In genomic region chr22:21665047-21665851, GRCh38 we compare ENCODE assay signal across 8 cellular contexts.
A peak's percentile ranks its signal among the peaks of the same experiment; 100 is the strongest.
DNase-seq lines count a peak whose midpoint lies in the region; TF ChIP-seq lines count a peak whose summit lies in the region.

No MANE protein-coding gene starts in this region.

- H2AFZ ChIP-seq in ACC112 (ENCODE audit: low read length, unreplicated experiment) = peak overlapping the region; percentile 50

- H3K27me3 ChIP-seq in ACC112 (ENCODE audit: insufficient read depth, low read length) = no peaks in the 10 kb centered on the region
- peaks cover 4% of the 10 kb centered on the region; the same call in 1 of the 2 replicates for H3K27me3 ChIP-seq in HUES6 (ENCODE audit: control insufficient read depth, insufficient read depth, low read length)
- no peaks in the 10 kb centered on the region for H3K27me3 ChIP-seq in muscle layer of colon (ENCODE audit: control insufficient read depth in 1 of 2, insufficient read depth in 2 of 2, low read length in 2 of 2)

- H3K36me3 ChIP-seq in ACC112 (ENCODE audit: insufficient read depth, low read length) (no peaks in the 10 kb centered on the region), HUES6 (ENCODE audit: control insufficient read depth, insufficient read depth, low read length) (0 out of 2 replicates have a peak, but pooled peaks cover 5% of the 10 kb centered on the region), muscle layer of colon (ENCODE audit: insufficient read depth, low read length) (peaks cover 4% of the 10 kb centered on the region)

- H3K9me3 ChIP-seq in HUES6 (ENCODE audit: control insufficient read depth, insufficient read depth, low read depth, low read length) = no peaks in the 10 kb centered on the region
- H3K9me3 ChIP-seq in muscle layer of colon (ENCODE audit: low read length) = no peaks in the 10 kb centered on the region

- H3K79me2 ChIP-seq in ACC112 (ENCODE audit: control insufficient read depth, insufficient read depth, low read length, unreplicated experiment) = no peaks in the 10 kb centered on the region

- H3K27ac ChIP-seq in ACC112 (ENCODE audit: low read depth, low read length) = peak overlapping the region; percentile 46; the same call in 1 of the 2 replicates
- H3K27ac ChIP-seq in HUES6 (ENCODE audit: low read depth, low read length) = no peak overlapping the region
- H3K27ac ChIP-seq in muscle layer of colon (ENCODE audit: low read depth, low read length) = peak overlapping the region; percentile 88

- no peaks in the 10 kb centered on the region for H3K4me1 ChIP-seq in ACC112 (ENCODE audit: control insufficient read depth, insufficient read depth, low read length, unreplicated experiment)
- no peaks in the 10 kb centered on the region for H3K4me1 ChIP-seq in HUES6 (ENCODE audit: control insufficient read depth, insufficient read depth, low read length)
- H3K4me1 ChIP-seq in muscle layer of colon (ENCODE audit: insufficient read depth, low read length) = peaks cover 7% of the 10 kb centered on the region

- H3K4me3 ChIP-seq in ACC112 (ENCODE audit: low read depth, low read length) (peak overlapping the region; percentile 80), HUES6 (ENCODE audit: low read depth, low read length) (peak overlapping the region; percentile 81), cardiac fibroblast (replicated peaks in 1 of 2; ENCODE audit: low read depth in 2 of 2, low read length in 2 of 2) (peak overlapping the region; percentile 88), muscle layer of colon (ENCODE audit: low read depth in 1 of 2, low read length in 2 of 2) (peak overlapping the region; percentile 68 to 88)

- TF ChIP-seq CTCF in cardiac fibroblast (IDR thresholded peaks at IDR 0.05; ENCODE audit: low read depth, low read length) = no peak

- no peak overlapping the region for H3K9ac ChIP-seq in HUES6 (ENCODE audit: low read length)
- no peak overlapping the region for H3K9ac ChIP-seq in muscle layer of colon (ENCODE audit: low read length)

- DNase-seq in cardiac fibroblast (ENCODE audit: low read depth in 2 of 2) (no peak), cortex of kidney (lab: John Stamatoyannopoulos, UW) (no peak), NCI-H774 (lab: John Stamatoyannopoulos, UW) (no peak)
- no peak for DNase-seq in activated effector memory CD4-positive, alpha-beta T cell treated with anti-CD3 and anti-CD28 coated beads, Interleukin-2, amount 50 U/mL, for 16 hours
- DNase-seq in stimulated activated CD4-positive, alpha-beta T cell treated with anti-CD3 and anti-CD28 coated beads, Interleukin-15, amount 100 ng/mL, for 24 hours = no peak
